ENCODE assay signal across 2 cellular contexts in genomic region chr11:116690623-116691022, GRCh38.
TF ChIP-seq lines count a peak whose summit lies in the region.

No MANE protein-coding gene starts in this region.

TF ChIP-seq in HepG2, 621 proteins besides CTCF, POLR2A, EP300 and RAD21:
- TF ChIP-seq ZFAT (CRISPR knock-in tag; conservative IDR thresholded peaks at IDR 0.05) (no peak), JUNB (CRISPR knock-in tag; IDR thresholded peaks at IDR 0.05; ENCODE audit: borderline replicate concordance) (no peak), CHD2 (IDR thresholded peaks at IDR 0.05; ENCODE audit: low read depth, low read length) (0 out of 2 replicates have a peak, but pooled peaks have one; percentile 36), GABPB1 (CRISPR knock-in tag; IDR thresholded peaks at IDR 0.05) (no peak), RORA (CRISPR knock-in tag; IDR thresholded peaks at IDR 0.05) (no peak)
- TF ChIP-seq, protein P1, sequence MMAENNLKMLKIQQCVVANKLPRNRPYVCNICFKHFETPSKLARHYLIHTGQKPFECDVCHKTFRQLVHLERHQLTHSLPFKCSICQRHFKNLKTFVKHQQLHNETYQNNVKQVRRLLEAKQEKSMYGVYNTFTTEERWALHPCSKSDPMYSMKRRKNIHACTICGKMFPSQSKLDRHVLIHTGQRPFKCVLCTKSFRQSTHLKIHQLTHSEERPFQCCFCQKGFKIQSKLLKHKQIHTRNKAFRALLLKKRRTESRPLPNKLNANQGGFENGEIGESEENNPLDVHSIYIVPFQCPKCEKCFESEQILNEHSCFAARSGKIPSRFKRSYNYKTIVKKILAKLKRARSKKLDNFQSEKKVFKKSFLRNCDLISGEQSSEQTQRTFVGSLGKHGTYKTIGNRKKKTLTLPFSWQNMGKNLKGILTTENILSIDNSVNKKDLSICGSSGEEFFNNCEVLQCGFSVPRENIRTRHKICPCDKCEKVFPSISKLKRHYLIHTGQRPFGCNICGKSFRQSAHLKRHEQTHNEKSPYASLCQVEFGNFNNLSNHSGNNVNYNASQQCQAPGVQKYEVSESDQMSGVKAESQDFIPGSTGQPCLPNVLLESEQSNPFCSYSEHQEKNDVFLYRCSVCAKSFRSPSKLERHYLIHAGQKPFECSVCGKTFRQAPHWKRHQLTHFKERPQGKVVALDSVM (CRISPR knock-in tag; IDR thresholded peaks at IDR 0.05) = no peak

TF ChIP-seq in H1, 55 proteins besides CTCF, POLR2A, EP300 and RAD21:
- no peak for TF ChIP-seq POLR2AphosphoS5 (IDR thresholded peaks at IDR 0.05; ENCODE audit: low read depth, low read length)
- TF ChIP-seq JUN (IDR thresholded peaks at IDR 0.05; ENCODE audit: low read depth, low read length) = no peak
- TF ChIP-seq RFX5 (IDR thresholded peaks at IDR 0.05; ENCODE audit: borderline replicate concordance, low read depth, low read length) = no peak
- no peak for TF ChIP-seq HDAC6 (IDR thresholded peaks at IDR 0.05; ENCODE audit: low read depth, low read length)
- TF ChIP-seq TBP (IDR thresholded peaks at IDR 0.05; ENCODE audit: low read depth, low read length) = no peak
- TF ChIP-seq RBBP5 (IDR thresholded peaks at IDR 0.05; ENCODE audit: borderline replicate concordance, low read depth, low read length) = no peak
- no peak for TF ChIP-seq YY1 (IDR thresholded peaks at IDR 0.05; ENCODE audit: low read depth, low read length)
- TF ChIP-seq BRCA1 (IDR thresholded peaks at IDR 0.05; ENCODE audit: low read depth, low read length) = no peak
- no peak for TF ChIP-seq KDM4A (IDR thresholded peaks at IDR 0.05; ENCODE audit: low read depth, low read length, severe bottlenecking)
- TF ChIP-seq SRF (IDR thresholded peaks at IDR 0.05; ENCODE audit: low read depth, low read length) = no peak
- TF ChIP-seq TAF7 (optimal IDR thresholded peaks at IDR 0.05; ENCODE audit: borderline replicate concordance, low read depth, low read length) = no peak
- no peak for TF ChIP-seq SP2 (IDR thresholded peaks at IDR 0.05; ENCODE audit: low read length)
- no peak for TF ChIP-seq CTBP2 (IDR thresholded peaks at IDR 0.05; ENCODE audit: borderline replicate concordance, insufficient read depth, insufficient read length, low read length)
- no peak for TF ChIP-seq E2F6 (IDR thresholded peaks at IDR 0.05)
- no peak for TF ChIP-seq RXRA (IDR thresholded peaks at IDR 0.05; ENCODE audit: insufficient read depth, low read depth, low read length)
- no peak for TF ChIP-seq CBX5 (IDR thresholded peaks at IDR 0.05; ENCODE audit: low read depth, low read length)
- no peak for TF ChIP-seq GTF2F1 (IDR thresholded peaks at IDR 0.05; ENCODE audit: borderline replicate concordance, low read depth, low read length)
- no peak for TF ChIP-seq EGR1 (IDR thresholded peaks at IDR 0.05; ENCODE audit: borderline replicate concordance, low read depth, low read length)
TF ChIP-seq in H1: peak in this region for 0.
